Comparison of ENCODE assay signal across 27 cellular contexts in the genomic region with DNA sequence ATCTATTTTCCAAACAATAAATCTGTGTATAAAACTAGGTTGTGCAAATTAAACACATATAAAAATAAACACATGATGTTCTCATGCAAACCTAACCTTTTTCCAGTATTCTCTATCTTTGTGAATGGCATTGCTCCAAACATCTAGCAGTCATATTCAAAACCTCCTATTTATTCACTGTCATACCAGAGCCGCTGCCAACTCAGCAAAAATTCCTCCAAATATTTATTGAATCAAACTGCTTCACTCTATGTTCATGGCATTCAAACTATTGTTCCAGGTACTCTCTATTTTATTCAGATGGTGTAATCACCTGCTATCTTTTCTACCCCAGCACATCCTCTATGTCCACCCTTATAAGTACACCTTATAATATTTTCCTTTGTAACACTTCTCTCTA.
"Had no signal": no experiment of that assay in that cellular context is flagged by ENCODE, and none has a peak within 500 bp of the region (broad histone marks: within the 10 kb centered on the region; RNA-seq: fewer than 3 reads in every experiment).

No MANE protein-coding gene starts in this region.

- H3K27ac ChIP-seq: stomach, suprapubic skin, testis, thoracic aorta, thyroid gland, tibial artery, tibial nerve, transverse colon, upper lobe of left lung, upper lobe of right lung, uterus, vagina had no signal

- H3K9me3 ChIP-seq: stomach, testis, thoracic aorta, thyroid gland, tibial artery, tibial nerve, transverse colon, upper lobe of left lung, upper lobe of right lung, uterus, vagina had no signal

- FAIRE-seq: urothelium cell line had no signal

- ATAC-seq: stimulated activated effector memory CD8-positive, alpha-beta T cell treated with anti-CD3 and anti-CD28 coated beads, Interleukin-12 subunit alpha, Interleukin-12 subunit beta, amount 100 ng/mL, for 72 hours; stimulated activated memory B cell treated with anti-CD40 and anti-IgM and Interleukin-4, amounts not matched to agents 10 μg/mL and 1 μg/mL and 100 μg/mL, for 72 hours; stimulated activated naive B cell treated with anti-CD40 and anti-IgM and Interleukin-4, amounts not matched to agents 10 μg/mL and 1 μg/mL and 100 μg/mL, for 72 hours; stimulated activated naive CD8-positive, alpha-beta T cell treated with anti-CD3 and anti-CD28 coated beads, Interleukin-15, amount 100 ng/mL, for 72 hours; stimulated activated naive CD8-positive, alpha-beta T cell treated with anti-CD3 and anti-CD28 coated beads, Interleukin-15, Interleukin-2, amounts not matched to agents 100 U/mL and 50 U/mL, for 24 hours; upper lobe of right lung had no signal

- H3K4me1 ChIP-seq: testis, thyroid gland, tibial artery, upper lobe of left lung, upper lobe of right lung, uterus had no signal

- DNase-seq: stimulated activated CD4-positive, alpha-beta T cell treated with anti-CD3 and anti-CD28 coated beads, Interleukin-2, amount 100 ng/mL, for 48 hours; stimulated activated CD4-positive, alpha-beta T cell treated with anti-CD3 and anti-CD28 coated beads, Interleukin-4, amount 100 ng/mL, for 1 hour; stimulated activated CD4-positive, alpha-beta T cell treated with anti-CD3 and anti-CD28 coated beads, Interleukin-4, amount 100 ng/mL, for 24 hours; stimulated activated CD4-positive, alpha-beta T cell treated with anti-CD3 and anti-CD28 coated beads, Interleukin-4, amount 100 ng/mL, for 4 hours; stimulated activated CD8-positive, alpha-beta memory T cell treated with anti-CD3 and anti-CD28 coated beads, Interleukin-4, amount 100 ng/mL, for 48 hours; stimulated activated naive B cell treated with anti-CD40 and anti-IgM and Interleukin-4, amounts not matched to agents 10 μg/mL and 1 μg/mL and 100 μg/mL, for 72 hours; stimulated activated naive CD4-positive, alpha-beta T cell; stimulated activated naive CD4-positive, alpha-beta T cell treated with Interleukin-2 at 50 U/mL for 16 hours; stimulated activated naive CD8-positive, alpha-beta T cell treated with anti-CD3 and anti-CD28 coated beads, Interleukin-15, amount 100 ng/mL, for 72 hours; stimulated activated naive CD8-positive, alpha-beta T cell treated with anti-CD3 and anti-CD28 coated beads, Interleukin-15, Interleukin-2, amounts not matched to agents 100 U/mL and 50 U/mL, for 24 hours; stomach; substantia nigra; testis; thyroid gland; tibial artery; transverse colon; trophoblast cell; upper lobe of left lung; upper lobe of right lung; uterus had no signal

- H3K36me3 ChIP-seq: stomach, suprapubic skin, thoracic aorta, thyroid gland, tibial artery, tibial nerve, transverse colon, upper lobe of left lung, upper lobe of right lung, vagina had no signal

- H3K27me3 ChIP-seq: stomach, suprapubic skin, testis, thyroid gland, tibial artery, tibial nerve, transverse colon, upper lobe of left lung, upper lobe of right lung, uterus, vagina had no signal

- H3K4me3 ChIP-seq: stomach, suprapubic skin, testis, thoracic aorta, thyroid gland, tibial artery, tibial nerve, transverse colon, upper lobe of left lung, upper lobe of right lung, uterus, vagina had no signal
